8 cellular contexts compared by ENCODE assay signal in genomic region chrX:135086197-135086854, GRCh38. TPM values are rescaled to one million over a fixed set of nuclear protein-coding genes. Genes with fewer than 3 reads are reported as not detected.
DNase-seq lines count a peak whose midpoint lies in the region; ATAC-seq and TF ChIP-seq lines count a peak whose summit lies in the region.

No MANE protein-coding gene starts in this region.

- no peaks in the 10 kb centered on the region for H3K4me1 ChIP-seq in neutrophil (ENCODE audit: control insufficient read depth in 1 of 2, insufficient read depth in 1 of 2, low read depth in 1 of 2, low read length in 1 of 2)

- TF ChIP-seq CTCF in Calu3 (IDR thresholded peaks at IDR 0.05; ENCODE audit: unreplicated experiment) (peak; percentile 20), neutrophil (IDR thresholded peaks at IDR 0.05) (peak; percentile 46)
- peak; percentile 51 for TF ChIP-seq CTCF in activated CD8-positive, alpha-beta T cell treated with anti-CD3 and anti-CD28 coated beads for 36 hours (IDR thresholded peaks at IDR 0.05)

- no peaks in the 10 kb centered on the region for H3K9me3 ChIP-seq in neutrophil

- no peaks in the 10 kb centered on the region for H3K27me3 ChIP-seq in neutrophil

- H3K36me3 ChIP-seq in neutrophil: no peaks in the 10 kb centered on the region

- no peaks in the 10 kb centered on the region for H3K27me3 Mint-ChIP-seq in Calu3 (ENCODE audit: unreplicated experiment)
- no peaks in the 10 kb centered on the region for H3K27me3 Mint-ChIP-seq in activated CD8-positive, alpha-beta T cell treated with anti-CD3 and anti-CD28 coated beads for 36 hours

- H3K4me3 Mint-ChIP-seq in Calu3 (ENCODE audit: low read depth, unreplicated experiment): no peak overlapping the region
- no peak overlapping the region for H3K4me3 Mint-ChIP-seq in activated CD8-positive, alpha-beta T cell treated with anti-CD3 and anti-CD28 coated beads for 36 hours

- no peak overlapping the region for H3K27ac ChIP-seq in neutrophil

- POLR2A ChIA-PET in activated CD8-positive, alpha-beta T cell treated with anti-CD3 and anti-CD28 coated beads for 36 hours (lab: Charles Lee): no interaction called here

- no peaks in the 10 kb centered on the region for H3K36me3 Mint-ChIP-seq in Calu3 (ENCODE audit: insufficient read depth, unreplicated experiment)
- no peaks in the 10 kb centered on the region for H3K36me3 Mint-ChIP-seq in activated CD8-positive, alpha-beta T cell treated with anti-CD3 and anti-CD28 coated beads for 36 hours (ENCODE audit: low read depth)

- BruUV-seq in Calu3 (replicated peaks; lab: Mats Ljungman, UMichigan): no TSS peak

- peak; percentile 70 for ATAC-seq in GM19043 (IDR thresholded peaks at IDR 0.05; ENCODE audit: low read depth, unreplicated experiment)
- peak; percentile 99 for ATAC-seq in HG03159 (IDR thresholded peaks at IDR 0.05; ENCODE audit: unreplicated experiment)
- peak; percentile 99 for ATAC-seq in activated CD8-positive, alpha-beta T cell treated with anti-CD3 and anti-CD28 coated beads for 36 hours
- ATAC-seq in HG03457 (IDR thresholded peaks at IDR 0.05; ENCODE audit: unreplicated experiment): no peak

- H3K9me3 Mint-ChIP-seq in Calu3 (ENCODE audit: low read depth, unreplicated experiment): no peaks in the 10 kb centered on the region
- H3K9me3 Mint-ChIP-seq in activated CD8-positive, alpha-beta T cell treated with anti-CD3 and anti-CD28 coated beads for 36 hours: no peaks in the 10 kb centered on the region

- peaks cover 9% of the 10 kb centered on the region for H3K4me1 Mint-ChIP-seq in Calu3 (ENCODE audit: low read depth, unreplicated experiment)
- peaks cover 5% of the 10 kb centered on the region for H3K4me1 Mint-ChIP-seq in activated CD8-positive, alpha-beta T cell treated with anti-CD3 and anti-CD28 coated beads for 36 hours (ENCODE audit: low read depth)

- H3K27ac Mint-ChIP-seq in Calu3 (ENCODE audit: unreplicated experiment): peak overlapping the region; percentile 32
- H3K27ac Mint-ChIP-seq in activated CD8-positive, alpha-beta T cell treated with anti-CD3 and anti-CD28 coated beads for 36 hours: peak overlapping the region; percentile 65

- CTCF ChIA-PET in Calu3 (lab: Charles Lee): no interaction called here
- CTCF ChIA-PET in activated CD8-positive, alpha-beta T cell treated with anti-CD3 and anti-CD28 coated beads for 36 hours (lab: Charles Lee): interaction anchor here (0.9 to 1.9 kb wide), 11 partner anchors 9 to 123 kb away, joined by 3 to 11 read pairs (median 3); partner anchors contain the start of gene RTL8B

- no peak overlapping the region for H3K4me3 ChIP-seq in neutrophil (ENCODE audit: low read depth in 1 of 2, low read length in 1 of 2)

- intact Hi-C loops in Calu3 (cut with micrococcal nuclease; ENCODE audit: unreplicated experiment): loop anchor here (5.0 kb wide), 1 partner anchor 119 kb away; no protein-coding TSS in a partner anchor
- intact Hi-C loops in activated CD8-positive, alpha-beta T cell treated with anti-CD3 and anti-CD28 coated beads for 36 hours (cut with micrococcal nuclease): loop anchor here (1.0 kb wide), 1 partner anchor 121 kb away; no protein-coding TSS in a partner anchor

- DNase-seq in Calu3: peak; percentile 55
- DNase-seq in NCI-H345 treated with DMSO at 0.1 percent for 48 hours (lab: John Stamatoyannopoulos, UW; ENCODE audit: unreplicated experiment): peak; percentile 46
- peak; percentile 48 for DNase-seq in activated CD8-positive, alpha-beta T cell treated with anti-CD3 and anti-CD28 coated beads for 36 hours
- DNase-seq in fibroblast of peridontal ligament (ENCODE audit: extremely low read depth): peak; percentile 67

RNA-seq across cellular contexts. Expression of gene SMIM10L2B, which starts 12.2 kb away (rescaled TPM):
- total RNA-seq in Calu3 (2022): 1.5 and 2.0 TPM in 2 replicates
- under 1 TPM in 1 of 2 experiments, not detected in 1; 0.22 TPM for total RNA-seq in activated CD8-positive, alpha-beta T cell treated with anti-CD3 and anti-CD28 coated beads for 36 hours

RNA-seq across cellular contexts. Expression of gene ETDB, which starts 34.0 kb away (rescaled TPM):
- not detected in 2 replicates for total RNA-seq in Calu3 (2022)
- not detected for total RNA-seq in activated CD8-positive, alpha-beta T cell treated with anti-CD3 and anti-CD28 coated beads for 36 hours

RNA-seq across cellular contexts. Expression of gene RTL8A, which starts 34.4 kb away (rescaled TPM):
- total RNA-seq in Calu3 (2022): 42.9 and 47.3 TPM in 2 replicates
- total RNA-seq in activated CD8-positive, alpha-beta T cell treated with anti-CD3 and anti-CD28 coated beads for 36 hours: 1 to 10 TPM; 8.6 to 8.8 TPM

RNA-seq across cellular contexts. Expression of gene RTL8C, which starts 54.2 kb away (rescaled TPM):
- total RNA-seq in Calu3 (2022): 50.0 and 51.6 TPM in 2 replicates
- total RNA-seq in activated CD8-positive, alpha-beta T cell treated with anti-CD3 and anti-CD28 coated beads for 36 hours: 10 to 100 TPM; 26.9 to 28.6 TPM
